In genomic region chr5:10761842-10762165, GRCh38 we compare ENCODE assay signal across 7 cellular contexts. TPM values are rescaled to one million over a fixed set of nuclear protein-coding genes. Genes with fewer than 3 reads are reported as not detected.
DNase-seq lines count a peak whose midpoint lies in the region; ATAC-seq and TF ChIP-seq lines count a peak whose summit lies in the region.

No MANE protein-coding gene starts in this region.

- H3K18ac ChIP-seq in IMR-90 (ENCODE audit: low read depth, low read length) (peak overlapping the region; percentile 73), mesenchymal stem cell (ENCODE audit: low read depth in 1 of 2, low read length in 2 of 2) (peak overlapping the region; percentile 98 to 99)

- peak overlapping the region; percentile 49 to 90 for H2BK12ac ChIP-seq in mesenchymal stem cell (ENCODE audit: low read length in 2 of 2)

- TF ChIP-seq CTCF in IMR-90 (conservative IDR thresholded peaks at IDR 0.05; ENCODE audit: low read depth, low read length) (no peak), brain microvascular endothelial cell (IDR thresholded peaks at IDR 0.05; ENCODE audit: low read depth, low read length, missing control alignments) (no peak)

- peak overlapping the region; percentile 83 for H2AK9ac ChIP-seq in IMR-90 (replicated peaks; ENCODE audit: low read depth, low read length, poor library complexity)

- H3K4me1 ChIP-seq in IMR-90 (ENCODE audit: control insufficient read depth, insufficient read depth, low read length): peaks cover 26% of the 10 kb centered on the region
- H3K4me1 ChIP-seq in mesenchymal stem cell (ENCODE audit: control insufficient read depth, insufficient read depth, low read depth, low read length): peaks cover 18% of the 10 kb centered on the region
- peaks cover 0 to 2% of the 10 kb centered on the region in 2 donors for H3K4me1 ChIP-seq in aorta (ENCODE audit: control insufficient read depth in 1 of 2, insufficient read depth in 2 of 2, low read length in 2 of 2)

- H2BK120ac ChIP-seq in IMR-90 (ENCODE audit: low read depth, low read length) (peak overlapping the region; percentile 88), mesenchymal stem cell (ENCODE audit: low read depth, low read length) (peak overlapping the region; percentile 91)

- H3K23ac ChIP-seq in IMR-90 (ENCODE audit: low read depth, low read length) (peak overlapping the region; percentile 94), mesenchymal stem cell (ENCODE audit: low read length in 2 of 2) (peak overlapping the region in 1 of 2 experiments; percentile 76)

- H3K9me1 ChIP-seq in IMR-90 (ENCODE audit: insufficient read depth, low read length): peaks cover 29% of the 10 kb centered on the region

- TF ChIP-seq POLR2A in IMR-90 (IDR thresholded peaks at IDR 0.05; ENCODE audit: low read depth, low read length): no peak

- peak overlapping the region; percentile 71 for H4K5ac ChIP-seq in IMR-90 (ENCODE audit: low read depth, low read length)

- H3K79me1 ChIP-seq in IMR-90 (ENCODE audit: low read depth in 1 of 2, low read length in 2 of 2) (peaks cover 4 to 47% of the 10 kb centered on the region in 2 experiments; a peak in 3 of 4 replicates), mesenchymal stem cell (replicated peaks; ENCODE audit: low read length, poor library complexity, severe bottlenecking) (no peaks in the 10 kb centered on the region)

- H2BK15ac ChIP-seq in IMR-90 (ENCODE audit: low read depth, low read length) (peak overlapping the region; percentile 75; the same call in 2 of the 3 replicates), mesenchymal stem cell (ENCODE audit: low read depth, poor library complexity, severe bottlenecking) (peak overlapping the region; percentile 98)

- H3K36me3 ChIP-seq in IMR-90 (ENCODE audit: control insufficient read depth, insufficient read depth, low read length) (peaks cover 3% of the 10 kb centered on the region; the same call in 1 of the 2 replicates), brain microvascular endothelial cell (replicated peaks) (peaks cover 4% of the 10 kb centered on the region), mesenchymal stem cell (ENCODE audit: control insufficient read depth in 1 of 2, insufficient read depth in 2 of 2, low read depth in 1 of 2, low read length in 2 of 2) (peaks cover 0 to 14% of the 10 kb centered on the region in 2 experiments), aorta (ENCODE audit: control insufficient read depth in 1 of 2, insufficient read depth in 2 of 2, low read length in 1 of 2) (no peaks in the 10 kb centered on the region)

- intact Hi-C loops in IMR-90 (cut with micrococcal nuclease) (loop anchor here (1.0 to 10.0 kb wide), 6 partner anchors 59 to 223 kb away; no protein-coding TSS in a partner anchor), aorta (cut with DNase I) (loop anchor here in 1 of 2 donors (2.0 to 5.0 kb wide), 3 partner anchors 37 to 320 kb away; partner anchors contain the start of gene ROPN1L)

- dilution Hi-C loops in IMR-90 (cut with HindIII; ENCODE audit: low sequenced_read_pairs, unreplicated experiment): no loop called here

- H4K8ac ChIP-seq in IMR-90 (ENCODE audit: low read depth in 2 of 2, low read length in 2 of 2) (peak overlapping the region; percentile 96 to 99), mesenchymal stem cell (ENCODE audit: low read length) (peak overlapping the region; percentile 99)

- H3K9ac ChIP-seq in IMR-90 (ENCODE audit: low read depth, low read length) (peak overlapping the region; percentile 88), mesenchymal stem cell (ENCODE audit: low read length) (peak overlapping the region; percentile 98)

- BruUV-seq in IMR-90 (replicated peaks; lab: Mats Ljungman, UMichigan): no TSS peak

- no peaks in the 10 kb centered on the region for H3K27me3 ChIP-seq in IMR-90 (ENCODE audit: control insufficient read depth, insufficient read depth, low read length)
- H3K27me3 ChIP-seq in brain microvascular endothelial cell (replicated peaks): no peaks in the 10 kb centered on the region
- no peaks in the 10 kb centered on the region for H3K27me3 ChIP-seq in mesenchymal stem cell (ENCODE audit: control insufficient read depth in 1 of 2, insufficient read depth in 1 of 2, low read length in 2 of 2)
- H3K27me3 ChIP-seq in aorta (ENCODE audit: control insufficient read depth in 1 of 2, insufficient read depth in 2 of 2, low read length in 1 of 2): no peaks in the 10 kb centered on the region

- CTCF ChIA-PET in IMR-90 (lab: Yijun Ruan, JAX): no interaction called here

- peak overlapping the region; percentile 82 for H3K4ac ChIP-seq in IMR-90 (ENCODE audit: low read depth, low read length)
- H3K4ac ChIP-seq in mesenchymal stem cell (ENCODE audit: low read depth in 1 of 2, low read length in 2 of 2): peak overlapping the region; percentile 94 to 98

- H3K14ac ChIP-seq in IMR-90 (replicated peaks; ENCODE audit: low read depth, low read length) (peak overlapping the region; percentile 95), mesenchymal stem cell (ENCODE audit: low read length in 2 of 2) (no peak overlapping the region)

- H2AK5ac ChIP-seq in IMR-90 (ENCODE audit: low read depth, low read length): peak overlapping the region; percentile 89
- H2AK5ac ChIP-seq in mesenchymal stem cell (ENCODE audit: low read length, severe bottlenecking): peak overlapping the region; percentile 62

- no peaks in the 10 kb centered on the region for H3K9me3 ChIP-seq in IMR-90 (ENCODE audit: control insufficient read depth, insufficient read depth, low read length)
- no peaks in the 10 kb centered on the region for H3K9me3 ChIP-seq in mesenchymal stem cell (ENCODE audit: control insufficient read depth, low read length)
- H3K9me3 ChIP-seq in aorta (ENCODE audit: control insufficient read depth, low read length): no peaks in the 10 kb centered on the region

- peak overlapping the region; percentile 59 for H3K4me2 ChIP-seq in IMR-90 (ENCODE audit: low read depth, low read length)
- peak overlapping the region; percentile 74 for H3K4me2 ChIP-seq in mesenchymal stem cell (ENCODE audit: low read length, poor library complexity, severe bottlenecking)

- TF ChIP-seq RAD21 in IMR-90 (IDR thresholded peaks at IDR 0.05; ENCODE audit: low read length): no peak

- peaks cover 29% of the 10 kb centered on the region for H4K20me1 ChIP-seq in IMR-90 (ENCODE audit: insufficient read depth, low read length)

- H3K4me3 ChIP-seq in IMR-90 (ENCODE audit: insufficient read depth, low read depth, low read length): peak overlapping the region; percentile 56; the same call in 1 of the 2 replicates
- peak overlapping the region; percentile 56 for H3K4me3 ChIP-seq in brain microvascular endothelial cell (ENCODE audit: low read depth, low read length)
- H3K4me3 ChIP-seq in mesenchymal stem cell (ENCODE audit: insufficient read depth in 1 of 2, low read depth in 1 of 2, low read length in 2 of 2): peak overlapping the region in 1 of 2 experiments; percentile 83
- H3K4me3 ChIP-seq in aorta (ENCODE audit: low read length in 2 of 2): peak overlapping the region; percentile 21 to 77

- in situ Hi-C loops in IMR-90 (cut with MboI; ENCODE audit: low sequenced_read_pairs) (no loop called here), brain microvascular endothelial cell (cut with HindIII; ENCODE audit: low pct_ligation_motif_present, low sequenced_read_pairs) (no loop called here)

- peak overlapping the region; percentile 99 for H3K27ac ChIP-seq in IMR-90 (ENCODE audit: insufficient read depth, low read length)
- H3K27ac ChIP-seq in brain microvascular endothelial cell: peak overlapping the region; percentile 95
- H3K27ac ChIP-seq in mesenchymal stem cell (ENCODE audit: low read length, poor library complexity, severe bottlenecking): peak overlapping the region; percentile 78
- H3K27ac ChIP-seq in aorta (ENCODE audit: low read depth in 1 of 2, low read length in 2 of 2): peak overlapping the region; percentile 23 to 99

- H3K56ac ChIP-seq in IMR-90 (ENCODE audit: extremely low read depth, insufficient read depth, low read length): peak overlapping the region; percentile 84

- peak overlapping the region; percentile 96 for H4K91ac ChIP-seq in IMR-90 (ENCODE audit: insufficient read depth, low read depth, low read length)
- H4K91ac ChIP-seq in mesenchymal stem cell (ENCODE audit: low read length): peak overlapping the region; percentile 100

- peak overlapping the region; percentile 97 for H2AFZ ChIP-seq in IMR-90 (replicated peaks; ENCODE audit: low read length, poor library complexity)
- H2AFZ ChIP-seq in mesenchymal stem cell (ENCODE audit: low read depth, low read length): peak overlapping the region; percentile 80

- WGBS in IMR-90 (ENCODE audit: extremely low coverage in 2 of 2, insufficient read length in 1 of 2), 2 experiments: 74% methylated on average over 3 of the region's 7 CpGs; no CpG with 5 or more reads in 1 of the 2 experiments
- WGBS in mesenchymal stem cell: 42% methylated on average over 7 of the region's 7 CpGs
- WGBS in aorta, 2 donors: 27 to 28% methylated on average over 7 of the region's 7 CpGs

- DNase-seq in IMR-90: peak; percentile 15
- peak; percentile 17 for DNase-seq in brain microvascular endothelial cell
- DNase-seq in mesenchymal stem cell: no peak
- DNase-seq in aorta: no peak
- DNase-seq in AG20443 (ENCODE audit: low spot score): no peak

- H2BK5ac ChIP-seq in IMR-90 (ENCODE audit: low read depth, low read length, poor library complexity, severe bottlenecking) (peak overlapping the region; percentile 96), mesenchymal stem cell (ENCODE audit: low read depth, low read length, poor library complexity, severe bottlenecking) (peak overlapping the region; percentile 94)

- peak; percentile 2 for ATAC-seq in GM19328 (IDR thresholded peaks at IDR 0.05; ENCODE audit: unreplicated experiment)
- no peak for ATAC-seq in IMR-90 (ENCODE audit: low read depth)
- no peak for ATAC-seq in aorta (ENCODE audit: low FRiP score)
- no peak for ATAC-seq in esophagus mucosa

- POLR2A ChIA-PET in IMR-90 (lab: Charles Lee; ENCODE audit: unreplicated experiment): no interaction called here

- H2BK20ac ChIP-seq in IMR-90 (ENCODE audit: low read depth, low read length): peak overlapping the region; percentile 82

TF ChIP-seq in IMR-90, 13 proteins besides CTCF, POLR2A, EP300 and RAD21 (continues in another document):
- TF ChIP-seq NFE2L2 (IDR thresholded peaks at IDR 0.05; ENCODE audit: low read depth, low read length): no peak
- TF ChIP-seq MAZ (IDR thresholded peaks at IDR 0.05; ENCODE audit: borderline replicate concordance, low read depth, low read length): no peak

RNA-seq across cellular contexts. Expression of gene DAP, which starts 0.8 kb away (rescaled TPM):
- total RNA-seq in IMR-90 (2012; rRNA removed) (44.4 and 49.6 TPM in 2 replicates), aorta (100 to 1,000 TPM; 117 to 122 TPM), esophagus mucosa (34.6 TPM)
- polyA plus RNA-seq in IMR-90 (2012; rRNA removed) (152 and 189 TPM in 2 replicates), aorta (100 to 1,000 TPM; 146 to 188 TPM)
- polyA plus RNA-seq in IMR-90 (2012; cell fraction: cytosol; rRNA removed): 160 and 237 TPM in 2 replicates
- polyA plus RNA-seq in IMR-90 (2012; cell fraction: nucleus; rRNA removed; ENCODE audit: low replicate concordance): 88.2 and 89.8 TPM in 2 replicates
- 137 TPM for polyA plus RNA-seq in mesenchymal stem cell (2013, experiment 1 of 2)
- 136 TPM for polyA plus RNA-seq in mesenchymal stem cell (2013, experiment 2 of 2)

Comparison
In these comparisons a context has a peak if more than half of its experiments do, and no peak if none do; other contexts are left out.
1. DNase-seq: peak in IMR-90 (single experiment) and brain microvascular endothelial cell (single experiment); none in mesenchymal stem cell (single experiment), aorta (0 of 2) and AG20443 (single experiment).
2. Peak in every context shown above with its lines, with median percentiles within 50 percentile points of each other: H3K27ac ChIP-seq.